ENCODE assay signal across 25 cellular contexts in the genomic region with DNA sequence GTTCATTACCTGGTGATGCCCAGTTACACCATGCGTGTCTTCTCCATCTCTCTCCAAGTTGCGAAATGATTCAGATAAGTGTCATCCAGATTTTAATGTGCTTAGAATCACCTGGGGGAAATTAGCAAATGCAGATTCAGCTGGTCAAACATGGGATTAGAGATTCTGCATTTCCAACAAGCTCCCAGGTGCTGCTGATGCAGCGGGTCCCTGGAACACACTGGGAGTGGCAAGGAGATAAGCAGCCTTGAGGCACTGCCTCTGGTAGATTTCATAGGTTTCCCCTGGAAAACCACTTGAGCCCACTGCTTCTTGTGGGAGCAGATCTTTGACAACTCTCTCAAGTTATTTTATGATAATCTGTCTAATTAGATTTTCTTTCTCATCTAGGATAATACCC.
"Had no signal": no experiment of that assay in that cellular context is flagged by ENCODE, and none has a peak within 500 bp of the region (broad histone marks: within the 10 kb centered on the region; RNA-seq: fewer than 3 reads in every experiment).

No MANE protein-coding gene starts in this region.

- H3K4me1 ChIP-seq: ascending aorta, body of pancreas had no signal

- H3K36me3 ChIP-seq: ascending aorta had no signal

- ATAC-seq: activated CD8-positive, alpha-beta memory T cell treated with anti-CD3 and anti-CD28 coated beads, Interleukin-2, amount 10 ng/mL, durations not matched to agents 7 days and 5 days; activated naive CD4-positive, alpha-beta T cell treated with anti-CD3 and anti-CD28 coated beads, Interleukin-2, amount 50 U/mL, for 72 hours; activated naive CD8-positive, alpha-beta T cell treated with anti-CD3 and anti-CD28 coated beads, Interleukin-2, amount 50 U/mL, for 24 hours; body of pancreas; T-helper 17 cell had no signal

- H3K9me3 ChIP-seq: ascending aorta, body of pancreas had no signal

- H3K27me3 ChIP-seq: ascending aorta, body of pancreas had no signal

- DNase-seq: activated B cell treated with CpG ODN at 0.5 μM for 24 hours; activated CD4-positive, alpha-beta T cell treated with anti-CD3 and anti-CD28 coated beads for 1 hour; activated CD4-positive, alpha-beta T cell treated with anti-CD3 and anti-CD28 coated beads, Interleukin-2, amount 10 ng/mL, durations not matched to agents 24 days and 14 days; activated CD4-positive, alpha-beta T cell treated with anti-CD3 and anti-CD28 coated beads, Interleukin-2, amount 50 U/mL, for 48 hours; activated CD8-positive, alpha-beta memory T cell treated with anti-CD3 and anti-CD28 coated beads, Interleukin-2, amount 10 ng/mL, durations not matched to agents 7 days and 5 days; activated effector memory CD4-positive, alpha-beta T cell treated with Interleukin-2 at 50 U/mL for 16 hours; activated naive CD4-positive, alpha-beta T cell; activated naive CD8-positive, alpha-beta T cell treated with anti-CD3 and anti-CD28 coated beads, Interleukin-2, amount 50 U/mL, for 24 hours; activated T-cell treated with anti-CD3 and anti-CD28 coated beads, Interleukin-2, amount 50 U/mL, for 24 hours; amniotic stem cell; body of pancreas; NCI-H1092 treated with DMSO at 0.1 percent for 48 hours; NCI-H1436 treated with DMSO at 0.1 percent for 48 hours; NCI-H1930; NCI-H345; NCI-H510A; NCI-H526 treated with DMSO at 0.1 percent for 48 hours; SIG-M5; T-helper 17 cell; T-helper 9 cell had no signal

- H3K27me3 Mint-ChIP-seq: activated B cell treated with CpG ODN at 0.5 μM for 24 hours had no signal

- H3K27ac Mint-ChIP-seq: activated B cell treated with CpG ODN at 0.5 μM for 24 hours; activated CD4-positive, alpha-beta T cell treated with anti-CD3 and anti-CD28 coated beads, Interleukin-2, amount 10 ng/mL, durations not matched to agents 24 days and 14 days; activated CD8-positive, alpha-beta memory T cell treated with anti-CD3 and anti-CD28 coated beads, Interleukin-2, amount 10 ng/mL, durations not matched to agents 7 days and 5 days; activated naive CD4-positive, alpha-beta T cell treated with anti-CD3 and anti-CD28 coated beads, Interleukin-2, amount 50 U/mL, for 72 hours; activated naive CD8-positive, alpha-beta T cell treated with anti-CD3 and anti-CD28 coated beads, Interleukin-2, amount 50 U/mL, for 24 hours; activated T-cell treated with anti-CD3 and anti-CD28 coated beads, Interleukin-2, amount 50 U/mL, for 24 hours; activated T-helper 1 cell treated with anti-CD3 and anti-CD28 coated beads, Interleukin-12 subunit alpha, Interleukin-12 subunit beta, Interleukin-2, Interleukin-4 antibody, amounts not matched to agents 30 ng/mL and 10 ng/mL and 1 ng/mL, durations not matched to agents 14 hours and 24 hours and 36 hours; T-helper 17 cell had no signal

- H3K27ac ChIP-seq: ascending aorta, body of pancreas, KMS-11 had no signal

- H3K4me3 ChIP-seq: ascending aorta, body of pancreas had no signal

- H3K4me1 Mint-ChIP-seq: activated CD4-positive, alpha-beta T cell treated with anti-CD3 and anti-CD28 coated beads, Interleukin-2, amount 10 ng/mL, durations not matched to agents 24 days and 14 days; activated naive CD8-positive, alpha-beta T cell treated with anti-CD3 and anti-CD28 coated beads, Interleukin-2, amount 50 U/mL, for 24 hours; central memory CD8-positive, alpha-beta T cell had no signal

- H3K4me2 ChIP-seq: KMS-11 had no signal

- H3K9me3 Mint-ChIP-seq: activated B cell treated with CpG ODN at 0.5 μM for 24 hours; activated CD4-positive, alpha-beta T cell treated with anti-CD3 and anti-CD28 coated beads, Interleukin-2, amount 10 ng/mL, durations not matched to agents 24 days and 14 days; activated naive CD4-positive, alpha-beta T cell treated with anti-CD3 and anti-CD28 coated beads, Interleukin-2, amount 50 U/mL, for 72 hours; activated T-cell treated with anti-CD3 and anti-CD28 coated beads, Interleukin-2, amount 50 U/mL, for 24 hours; activated T-helper 1 cell treated with anti-CD3 and anti-CD28 coated beads, Interleukin-12 subunit alpha, Interleukin-12 subunit beta, Interleukin-2, Interleukin-4 antibody, amounts not matched to agents 30 ng/mL and 10 ng/mL and 1 ng/mL, durations not matched to agents 14 hours and 24 hours and 36 hours had no signal

- H3K4me3 Mint-ChIP-seq: activated B cell treated with CpG ODN at 0.5 μM for 24 hours; activated CD4-positive, alpha-beta T cell treated with anti-CD3 and anti-CD28 coated beads, Interleukin-2, amount 10 ng/mL, durations not matched to agents 24 days and 14 days; activated CD8-positive, alpha-beta memory T cell treated with anti-CD3 and anti-CD28 coated beads, Interleukin-2, amount 10 ng/mL, durations not matched to agents 7 days and 5 days; activated naive CD8-positive, alpha-beta T cell treated with anti-CD3 and anti-CD28 coated beads, Interleukin-2, amount 50 U/mL, for 24 hours; activated T-cell treated with anti-CD3 and anti-CD28 coated beads, Interleukin-2, amount 50 U/mL, for 24 hours; activated T-helper 1 cell treated with anti-CD3 and anti-CD28 coated beads, Interleukin-12 subunit alpha, Interleukin-12 subunit beta, Interleukin-2, Interleukin-4 antibody, amounts not matched to agents 30 ng/mL and 10 ng/mL and 1 ng/mL, durations not matched to agents 14 hours and 24 hours and 36 hours; central memory CD8-positive, alpha-beta T cell; T-helper 17 cell had no signal

- H3K9ac ChIP-seq: KMS-11 had no signal

- H3K36me3 Mint-ChIP-seq: activated CD8-positive, alpha-beta memory T cell treated with anti-CD3 and anti-CD28 coated beads, Interleukin-2, amount 10 ng/mL, durations not matched to agents 7 days and 5 days; activated naive CD4-positive, alpha-beta T cell treated with anti-CD3 and anti-CD28 coated beads, Interleukin-2, amount 50 U/mL, for 72 hours had no signal
